In genomic region chr3:130380398-130380797, GRCh38 we compare ENCODE assay signal across 31 cellular contexts. TPM values are rescaled to one million over a fixed set of nuclear protein-coding genes. Genes with fewer than 3 reads are reported as not detected.
"Had no signal": no experiment of that assay in that cellular context is flagged by ENCODE, and none has a peak within 500 bp of the region (broad histone marks: within the 10 kb centered on the region; RNA-seq: fewer than 3 reads in every experiment).

No MANE protein-coding gene starts in this region.

- H3K27me3 Mint-ChIP-seq: stimulated activated naive B cell treated with anti-CD40 and anti-IgM and Interleukin-4, amounts not matched to agents 10 μg/mL and 1 μg/mL and 100 μg/mL, for 72 hours; type B pancreatic cell had no signal

- H3K36me3 Mint-ChIP-seq: stimulated activated effector memory CD8-positive, alpha-beta T cell treated with anti-CD3 and anti-CD28 coated beads, Interleukin-12 subunit alpha, Interleukin-12 subunit beta, amount 100 ng/mL, for 72 hours; stimulated activated memory B cell treated with anti-CD40 and anti-IgM and Interleukin-4, amounts not matched to agents 10 μg/mL and 1 μg/mL and 100 μg/mL, for 72 hours; stimulated activated naive B cell treated with anti-CD40 and anti-IgM and Interleukin-4, amounts not matched to agents 10 μg/mL and 1 μg/mL and 100 μg/mL, for 72 hours; type B pancreatic cell had no signal

- H3K4me3 ChIP-seq: stomach, suprapubic skin, testis, thoracic aorta, thyroid gland, tibial artery, tibial nerve, transverse colon, upper lobe of left lung, upper lobe of right lung, uterus, vagina had no signal

- H3K9me3 Mint-ChIP-seq: stimulated activated naive CD8-positive, alpha-beta T cell treated with anti-CD3 and anti-CD28 coated beads, Interleukin-15, Interleukin-2, amounts not matched to agents 100 ng/mL and 50 ng/mL, for 24 hours; type B pancreatic cell had no signal

- H3K27me3 ChIP-seq: stomach, suprapubic skin, testis, thyroid gland, tibial artery, tibial nerve, transverse colon, upper lobe of left lung, upper lobe of right lung, uterus, vagina had no signal

- DNase-seq: stimulated activated CD4-positive, alpha-beta T cell treated with anti-CD3 and anti-CD28 coated beads, Interleukin-2, amount 100 ng/mL, for 48 hours; stimulated activated CD4-positive, alpha-beta T cell treated with anti-CD3 and anti-CD28 coated beads, Interleukin-4, amount 100 ng/mL, for 1 hour; stimulated activated CD4-positive, alpha-beta T cell treated with anti-CD3 and anti-CD28 coated beads, Interleukin-4, amount 100 ng/mL, for 24 hours; stimulated activated CD4-positive, alpha-beta T cell treated with anti-CD3 and anti-CD28 coated beads, Interleukin-4, amount 100 ng/mL, for 4 hours; stimulated activated CD8-positive, alpha-beta memory T cell treated with anti-CD3 and anti-CD28 coated beads, Interleukin-4, amount 100 ng/mL, for 48 hours; stimulated activated naive B cell treated with anti-CD40 and anti-IgM and Interleukin-4, amounts not matched to agents 10 μg/mL and 1 μg/mL and 100 μg/mL, for 72 hours; stimulated activated naive CD4-positive, alpha-beta T cell; stimulated activated naive CD4-positive, alpha-beta T cell treated with Interleukin-2 at 50 U/mL for 16 hours; stimulated activated naive CD8-positive, alpha-beta T cell treated with anti-CD3 and anti-CD28 coated beads, Interleukin-15, amount 100 ng/mL, for 72 hours; stimulated activated naive CD8-positive, alpha-beta T cell treated with anti-CD3 and anti-CD28 coated beads, Interleukin-15, Interleukin-2, amounts not matched to agents 100 U/mL and 50 U/mL, for 24 hours; stomach; substantia nigra; testis; thyroid gland; tibial artery; transverse colon; trophoblast cell; upper lobe of left lung; upper lobe of right lung; uterus had no signal

- ATAC-seq: stimulated activated effector memory CD8-positive, alpha-beta T cell treated with anti-CD3 and anti-CD28 coated beads, Interleukin-12 subunit alpha, Interleukin-12 subunit beta, amount 100 ng/mL, for 72 hours; stimulated activated memory B cell treated with anti-CD40 and anti-IgM and Interleukin-4, amounts not matched to agents 10 μg/mL and 1 μg/mL and 100 μg/mL, for 72 hours; stimulated activated naive B cell treated with anti-CD40 and anti-IgM and Interleukin-4, amounts not matched to agents 10 μg/mL and 1 μg/mL and 100 μg/mL, for 72 hours; stimulated activated naive CD8-positive, alpha-beta T cell treated with anti-CD3 and anti-CD28 coated beads, Interleukin-15, amount 100 ng/mL, for 72 hours; stimulated activated naive CD8-positive, alpha-beta T cell treated with anti-CD3 and anti-CD28 coated beads, Interleukin-15, Interleukin-2, amounts not matched to agents 100 U/mL and 50 U/mL, for 24 hours; upper lobe of right lung had no signal

- H3K4me1 ChIP-seq: stomach, suprapubic skin, testis, thyroid gland, tibial artery, tibial nerve, transverse colon, upper lobe of left lung, upper lobe of right lung, uterus, vagina had no signal

- H3K4me1 Mint-ChIP-seq: stimulated activated effector memory CD8-positive, alpha-beta T cell treated with anti-CD3 and anti-CD28 coated beads, Interleukin-12 subunit alpha, Interleukin-12 subunit beta, amount 100 ng/mL, for 72 hours; stimulated activated memory B cell treated with anti-CD40 and anti-IgM and Interleukin-4, amounts not matched to agents 10 μg/mL and 1 μg/mL and 100 μg/mL, for 72 hours; stimulated activated naive B cell treated with anti-CD40 and anti-IgM and Interleukin-4, amounts not matched to agents 10 μg/mL and 1 μg/mL and 100 μg/mL, for 72 hours; stimulated activated naive CD8-positive, alpha-beta T cell treated with anti-CD3 and anti-CD28 coated beads, Interleukin-15, amount 100 ng/mL, for 72 hours had no signal

- H3K27ac Mint-ChIP-seq: stimulated activated effector memory CD8-positive, alpha-beta T cell treated with anti-CD3 and anti-CD28 coated beads, Interleukin-12 subunit alpha, Interleukin-12 subunit beta, amount 100 ng/mL, for 72 hours; stimulated activated memory B cell treated with anti-CD40 and anti-IgM and Interleukin-4, amounts not matched to agents 10 μg/mL and 1 μg/mL and 100 μg/mL, for 72 hours; stimulated activated naive B cell treated with anti-CD40 and anti-IgM and Interleukin-4, amounts not matched to agents 10 μg/mL and 1 μg/mL and 100 μg/mL, for 72 hours; stimulated activated naive CD8-positive, alpha-beta T cell treated with anti-CD3 and anti-CD28 coated beads, Interleukin-15, Interleukin-2, amounts not matched to agents 100 ng/mL and 50 ng/mL, for 24 hours; type B pancreatic cell had no signal

- H3K9me3 ChIP-seq: stomach, suprapubic skin, testis, thoracic aorta, thyroid gland, tibial artery, tibial nerve, transverse colon, upper lobe of left lung, upper lobe of right lung, uterus, vagina had no signal

- H3K4me3 Mint-ChIP-seq: stimulated activated effector memory CD8-positive, alpha-beta T cell treated with anti-CD3 and anti-CD28 coated beads, Interleukin-12 subunit alpha, Interleukin-12 subunit beta, amount 100 ng/mL, for 72 hours; stimulated activated memory B cell treated with anti-CD40 and anti-IgM and Interleukin-4, amounts not matched to agents 10 μg/mL and 1 μg/mL and 100 μg/mL, for 72 hours; stimulated activated naive B cell treated with anti-CD40 and anti-IgM and Interleukin-4, amounts not matched to agents 10 μg/mL and 1 μg/mL and 100 μg/mL, for 72 hours; stimulated activated naive CD8-positive, alpha-beta T cell treated with anti-CD3 and anti-CD28 coated beads, Interleukin-15, amount 100 ng/mL, for 72 hours; stimulated activated naive CD8-positive, alpha-beta T cell treated with anti-CD3 and anti-CD28 coated beads, Interleukin-15, Interleukin-2, amounts not matched to agents 100 ng/mL and 50 ng/mL, for 24 hours; type B pancreatic cell had no signal

- FAIRE-seq: urothelium cell line had no signal

- H3K27ac ChIP-seq: stomach, suprapubic skin, testis, thoracic aorta, thyroid gland, tibial artery, tibial nerve, transverse colon, upper lobe of left lung, upper lobe of right lung, uterus, vagina had no signal

- H3K36me3 ChIP-seq: stomach, suprapubic skin, thoracic aorta, thyroid gland, tibial artery, tibial nerve, transverse colon, upper lobe of left lung, upper lobe of right lung, uterus, vagina had no signal

RNA-seq across cellular contexts. Expression of gene COL6A5, which starts 34.9 kb away (rescaled TPM):
- total RNA-seq: subcutaneous adipose tissue, thoracic aorta, tibial nerve, transverse colon, ureter, vagina had no signal
